8 cellular contexts compared by ENCODE assay signal in the genomic region with DNA sequence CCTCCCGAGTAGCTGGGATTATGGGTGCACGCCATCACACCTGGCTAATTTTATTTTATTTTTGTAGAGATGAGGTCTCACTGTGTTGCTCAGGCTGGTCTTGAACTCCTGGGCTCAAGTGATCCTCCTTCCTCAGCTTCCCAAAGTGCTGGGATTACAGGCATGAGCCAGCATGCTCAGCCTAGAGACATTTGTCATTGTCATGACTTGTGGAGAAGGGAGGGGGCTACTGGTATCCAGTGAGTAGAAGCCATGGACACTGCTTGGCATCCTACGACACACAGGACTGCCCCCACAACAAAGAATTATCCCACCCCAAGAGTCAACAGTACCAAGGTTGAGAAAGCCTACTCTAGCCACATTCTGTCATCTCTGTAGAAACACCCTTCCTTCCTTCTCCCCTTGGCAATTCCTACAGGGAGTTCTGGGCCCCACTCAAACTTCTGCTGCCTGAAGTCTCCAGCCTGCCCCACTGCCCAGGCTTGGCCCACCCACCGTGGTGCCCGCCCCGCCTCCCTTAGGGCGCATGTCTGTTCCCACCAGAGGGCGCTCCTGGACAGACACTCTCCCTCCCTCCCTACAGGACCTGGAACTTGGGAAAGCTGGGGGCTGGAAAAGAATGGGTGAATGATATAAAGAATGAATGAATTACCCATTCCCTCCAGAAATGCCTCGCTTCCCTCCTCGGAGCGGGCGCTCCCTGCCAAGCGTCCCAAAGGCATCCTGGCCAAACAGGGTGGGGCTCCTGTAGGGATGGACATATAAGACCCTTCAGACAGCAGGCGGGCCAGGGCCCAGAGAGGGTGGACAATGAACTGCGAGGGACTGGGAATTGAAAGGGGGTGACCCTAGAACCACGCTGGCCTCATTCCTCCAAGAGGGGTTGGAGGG. TPM values are rescaled to one million over a fixed set of nuclear protein-coding genes. Genes with fewer than 3 reads are reported as not detected.
DNase-seq lines count a peak whose midpoint lies in the region; ATAC-seq and TF ChIP-seq lines count a peak whose summit lies in the region.

No MANE protein-coding gene starts in this region.

- TF ChIP-seq CTCF in C4-2B (conservative IDR thresholded peaks at IDR 0.05) (peak; percentile 73), epithelial cell of esophagus (IDR thresholded peaks at IDR 0.05; ENCODE audit: insufficient read depth, low read depth, low read length, missing control alignments) (peak; percentile 84), mucosa of descending colon (IDR thresholded peaks at IDR 0.05) (peak; percentile 76)

- ATAC-seq in mucosa of descending colon (peak; percentile 42), HG03108 (IDR thresholded peaks at IDR 0.05; ENCODE audit: unreplicated experiment) (no peak)

- H3K36me3 ChIP-seq in mucosa of descending colon (ENCODE audit: low read depth) = no peaks in the 10 kb centered on the region

- H3K27ac ChIP-seq in C4-2B = no peak overlapping the region

- H3K9me3 ChIP-seq in mucosa of descending colon = no peaks in the 10 kb centered on the region

- DNase-seq in HS-27A (ENCODE audit: low read depth) (peak; percentile 77), NOMO-1 treated with DMSO at 0.1 percent for 48 hours (lab: John Stamatoyannopoulos, UW; ENCODE audit: unreplicated experiment) (peak; percentile 50), epithelial cell of esophagus (ENCODE audit: low read depth) (peak; percentile 81), mucosa of descending colon (peak; percentile 83 to 97 (median 90))
- peak; percentile 92 for DNase-seq in activated CD8-positive, alpha-beta memory T cell treated with anti-CD3 and anti-CD28 coated beads, Interleukin-2, amount 50 U/mL, for 48 hours
- DNase-seq in stimulated activated CD8-positive, alpha-beta memory T cell treated with anti-CD3 and anti-CD28 coated beads, Interleukin-7, amount 100 ng/mL, for 24 hours (ENCODE audit: low read depth) = peak; percentile 62

- peaks cover 28% of the 10 kb centered on the region for H3K4me1 ChIP-seq in mucosa of descending colon (ENCODE audit: low read depth)

- H3K4me3 ChIP-seq in epithelial cell of esophagus (ENCODE audit: low read length) (no peak overlapping the region), mucosa of descending colon (no peak overlapping the region)

- intact Hi-C loops in mucosa of descending colon (cut with DNase I, micrococcal nuclease) = no loop called here

RNA-seq across cellular contexts. Expression of a gene that starts 5.5 kb away (rescaled TPM):
- total RNA-seq in mucosa of descending colon = 100 to 1,000 TPM in 1 of 3 donors, 10 to 100 TPM in 2; 10.3 to 109 (median 36.2) TPM

RNA-seq across cellular contexts. Expression of a gene that starts 43.8 kb away (rescaled TPM):
- 10 to 100 TPM; 13.2 to 14.5 (median 13.6) TPM for total RNA-seq in mucosa of descending colon

RNA-seq across cellular contexts. Expression of a gene that starts 44.3 kb away (rescaled TPM):
- under 1 TPM in 1 of 3 donors, not detected in 2; 0.41 TPM for total RNA-seq in mucosa of descending colon

RNA-seq across cellular contexts. Expression of a gene that starts 50.0 kb away (rescaled TPM):
- total RNA-seq in mucosa of descending colon = under 1 TPM; 0.17 to 0.39 (median 0.22) TPM
